Comparison of ENCODE assay signal across 8 cellular contexts in the genomic region with DNA sequence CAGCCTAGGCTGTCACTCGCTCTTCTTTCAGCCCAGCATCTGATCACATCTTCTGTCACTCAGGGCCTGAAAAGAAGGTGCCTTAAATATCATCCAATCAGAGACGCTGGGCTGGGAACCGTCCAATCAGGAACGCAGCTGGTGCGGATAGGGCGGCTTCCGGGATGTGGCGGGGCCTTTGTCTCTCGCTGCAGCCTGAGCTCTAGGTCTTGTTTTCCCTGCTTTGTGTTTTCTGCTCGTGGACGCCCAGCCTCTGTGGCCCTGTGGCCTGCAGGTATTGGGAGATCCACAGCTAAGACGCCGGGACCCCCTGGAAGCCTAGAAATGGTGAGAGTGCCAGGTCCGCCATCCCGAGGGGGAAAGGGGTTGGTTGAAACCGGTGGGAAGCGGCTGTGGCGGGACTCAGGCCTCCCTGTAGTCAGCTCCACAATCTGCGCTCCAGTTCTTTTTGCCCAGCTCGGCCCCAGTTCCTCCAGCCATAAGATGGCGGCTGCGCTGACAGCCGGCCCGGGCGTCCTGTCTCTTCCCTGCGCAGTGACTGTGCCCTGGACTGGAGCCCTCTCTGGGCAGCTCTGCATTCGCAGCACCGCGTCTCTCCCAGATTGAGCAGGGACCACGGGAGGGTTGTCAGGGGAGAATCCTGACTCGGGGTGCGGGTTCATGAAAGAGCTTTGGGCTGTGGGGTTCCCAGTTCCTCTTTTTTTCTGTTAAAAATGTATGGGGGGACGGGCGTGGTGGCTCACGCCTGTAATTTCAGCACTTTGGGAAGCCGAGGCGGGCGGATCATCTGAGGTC. TPM values are rescaled to one million over a fixed set of nuclear protein-coding genes. Genes with fewer than 3 reads are reported as not detected.
A peak's percentile ranks its signal among the peaks of the same experiment; 100 is the strongest.
DNase-seq lines count a peak whose midpoint lies in the region; ATAC-seq and TF ChIP-seq lines count a peak whose summit lies in the region.

A gene (plus strand): TSS at position 175 of the 795 bp plus-strand sequence. CDS start 150 bp downstream, at position 325.

- intact Hi-C loops in CD4-positive, alpha-beta memory T cell (cut with micrococcal nuclease) = loop anchor here (1.0 to 10.0 kb wide), 7 partner anchors 97 to 888 kb away; a partner anchor contains a TSS
- intact Hi-C loops in Panc1 (cut with micrococcal nuclease; ENCODE audit: unreplicated experiment) = no loop called here
- intact Hi-C loops in activated T-helper 1 cell treated with anti-CD3 and anti-CD28 coated beads, Interleukin-12 subunit alpha, Interleukin-12 subunit beta, Interleukin-2, Interleukin-4 antibody, amounts not matched to agents 30 ng/mL and 10 ng/mL and 1 ng/mL, durations not matched to agents 14 hours and 24 hours and 36 hours (cut with micrococcal nuclease) = loop anchor here (1.0 to 5.0 kb wide), 9 partner anchors 76 to 914 kb away; a partner anchor contains a TSS

- no peaks in the 10 kb centered on the region for H3K27me3 ChIP-seq in CD4-positive, alpha-beta memory T cell (ENCODE audit: insufficient read depth, low read length)
- no peaks in the 10 kb centered on the region for H3K27me3 ChIP-seq in Panc1 (ENCODE audit: control insufficient read depth, insufficient read depth, low read length)

- peaks cover 4% of the 10 kb centered on the region for H3K4me1 ChIP-seq in CD4-positive, alpha-beta memory T cell (ENCODE audit: insufficient read depth, low read length)
- no peaks in the 10 kb centered on the region for H3K4me1 ChIP-seq in Panc1 (ENCODE audit: control insufficient read depth, insufficient read depth, low read length)

- H3K4me3 ChIP-seq in CD4-positive, alpha-beta memory T cell (ENCODE audit: low read length in 2 of 2) = peak within 1 kb of the TSS; percentile 63 to 81
- H3K4me3 ChIP-seq in Panc1 (ENCODE audit: low read depth in 2 of 2, low read length in 2 of 2) = peak within 1 kb of the TSS; percentile 82 to 88

- TF ChIP-seq CTCF in Panc1 (IDR thresholded peaks at IDR 0.05) = no peak

- no peaks in the 10 kb centered on the region for H3K36me3 ChIP-seq in CD4-positive, alpha-beta memory T cell (ENCODE audit: insufficient read depth, low read length)
- no peaks in the 10 kb centered on the region for H3K36me3 ChIP-seq in Panc1 (ENCODE audit: control insufficient read depth, insufficient read depth, low read length)

- no TSS peak for BruUV-seq in Panc1 (replicated peaks; lab: Mats Ljungman, UMichigan)

- peak within 1 kb of the TSS; percentile 86 to 97 (median 96) for H3K27ac Mint-ChIP-seq in CD4-positive, alpha-beta memory T cell
- H3K27ac Mint-ChIP-seq in activated T-helper 1 cell treated with anti-CD3 and anti-CD28 coated beads, Interleukin-12 subunit alpha, Interleukin-12 subunit beta, Interleukin-2, Interleukin-4 antibody, amounts not matched to agents 30 ng/mL and 10 ng/mL and 1 ng/mL, durations not matched to agents 14 hours and 24 hours and 36 hours = peak within 1 kb of the TSS; percentile 92
- H3K27ac Mint-ChIP-seq in naive B cell = peak within 1 kb of the TSS; percentile 95 to 99 (median 97)
- H3K27ac Mint-ChIP-seq in stimulated activated effector memory CD8-positive, alpha-beta T cell treated with anti-CD3 and anti-CD28 coated beads, Interleukin-12 subunit alpha, Interleukin-12 subunit beta, amount 100 ng/mL, for 72 hours = peak within 1 kb of the TSS; percentile 99

- in situ Hi-C loops in Panc1 (cut with HindIII; ENCODE audit: low pct_unique_long_range_greater_than_20kb, low sequenced_read_pairs) = no loop called here

- peaks cover 5 to 14% (median 10%) of the 10 kb centered on the region in 4 donors for H3K4me1 Mint-ChIP-seq in CD4-positive, alpha-beta memory T cell
- H3K4me1 Mint-ChIP-seq in activated T-helper 1 cell treated with anti-CD3 and anti-CD28 coated beads, Interleukin-12 subunit alpha, Interleukin-12 subunit beta, Interleukin-2, Interleukin-4 antibody, amounts not matched to agents 30 ng/mL and 10 ng/mL and 1 ng/mL, durations not matched to agents 14 hours and 24 hours and 36 hours (ENCODE audit: low read depth) = no peaks in the 10 kb centered on the region
- H3K4me1 Mint-ChIP-seq in naive B cell = peaks cover 8 to 28% (median 27%) of the 10 kb centered on the region in 3 donors
- H3K4me1 Mint-ChIP-seq in stimulated activated effector memory CD8-positive, alpha-beta T cell treated with anti-CD3 and anti-CD28 coated beads, Interleukin-12 subunit alpha, Interleukin-12 subunit beta, amount 100 ng/mL, for 72 hours = peaks cover 16% of the 10 kb centered on the region

- H3K27me3 Mint-ChIP-seq in CD4-positive, alpha-beta memory T cell = no peaks in the 10 kb centered on the region
- no peaks in the 10 kb centered on the region for H3K27me3 Mint-ChIP-seq in activated T-helper 1 cell treated with anti-CD3 and anti-CD28 coated beads, Interleukin-12 subunit alpha, Interleukin-12 subunit beta, Interleukin-2, Interleukin-4 antibody, amounts not matched to agents 30 ng/mL and 10 ng/mL and 1 ng/mL, durations not matched to agents 14 hours and 24 hours and 36 hours (ENCODE audit: insufficient read depth)
- H3K27me3 Mint-ChIP-seq in naive B cell = no peaks in the 10 kb centered on the region

- H3K9me3 Mint-ChIP-seq in CD4-positive, alpha-beta memory T cell = no peaks in the 10 kb centered on the region
- H3K9me3 Mint-ChIP-seq in activated T-helper 1 cell treated with anti-CD3 and anti-CD28 coated beads, Interleukin-12 subunit alpha, Interleukin-12 subunit beta, Interleukin-2, Interleukin-4 antibody, amounts not matched to agents 30 ng/mL and 10 ng/mL and 1 ng/mL, durations not matched to agents 14 hours and 24 hours and 36 hours = peaks cover 30% of the 10 kb centered on the region
- H3K9me3 Mint-ChIP-seq in naive B cell = peaks cover 0 to 2% (median 0%) of the 10 kb centered on the region in 7 donors
- H3K9me3 Mint-ChIP-seq in stimulated activated effector memory CD8-positive, alpha-beta T cell treated with anti-CD3 and anti-CD28 coated beads, Interleukin-12 subunit alpha, Interleukin-12 subunit beta, amount 100 ng/mL, for 72 hours = no peaks in the 10 kb centered on the region

- H3K36me3 Mint-ChIP-seq in CD4-positive, alpha-beta memory T cell = peaks cover 0 to 4% of the 10 kb centered on the region in 2 donors
- peaks cover 13% of the 10 kb centered on the region for H3K36me3 Mint-ChIP-seq in activated T-helper 1 cell treated with anti-CD3 and anti-CD28 coated beads, Interleukin-12 subunit alpha, Interleukin-12 subunit beta, Interleukin-2, Interleukin-4 antibody, amounts not matched to agents 30 ng/mL and 10 ng/mL and 1 ng/mL, durations not matched to agents 14 hours and 24 hours and 36 hours (ENCODE audit: low read depth)
- H3K36me3 Mint-ChIP-seq in naive B cell = no peaks in the 10 kb centered on the region
- H3K36me3 Mint-ChIP-seq in stimulated activated effector memory CD8-positive, alpha-beta T cell treated with anti-CD3 and anti-CD28 coated beads, Interleukin-12 subunit alpha, Interleukin-12 subunit beta, amount 100 ng/mL, for 72 hours = peaks cover 8% of the 10 kb centered on the region

- peak; percentile 98 for ATAC-seq in GM19463 (IDR thresholded peaks at IDR 0.05; ENCODE audit: unreplicated experiment)
- peak; percentile 99 for ATAC-seq in Panc1
- peak; percentile 98 for ATAC-seq in naive B cell (ENCODE audit: low read depth in 2 of 2)
- ATAC-seq in stimulated activated effector memory CD8-positive, alpha-beta T cell treated with anti-CD3 and anti-CD28 coated beads, Interleukin-12 subunit alpha, Interleukin-12 subunit beta, amount 100 ng/mL, for 72 hours = peak; percentile 100

- POLR2A ChIA-PET in CD4-positive, alpha-beta memory T cell (lab: Charles Lee; ENCODE audit: partially characterized antibody) = interaction anchor here (0.6 to 2.3 kb wide), 17 partner anchors 97 to 913 kb away, joined by 3 to 19 read pairs (median 4); a partner anchor contains a TSS
- POLR2A ChIA-PET in Panc1 (lab: Charles Lee) = interaction anchor here (0.6 kb wide), 2 partner anchors 176 to 663 kb away, joined by 3 to 8 read pairs; no protein-coding TSS in a partner anchor

- H3K4me3 Mint-ChIP-seq in CD4-positive, alpha-beta memory T cell = peak within 1 kb of the TSS; percentile 94 to 98 (median 96)
- H3K4me3 Mint-ChIP-seq in activated T-helper 1 cell treated with anti-CD3 and anti-CD28 coated beads, Interleukin-12 subunit alpha, Interleukin-12 subunit beta, Interleukin-2, Interleukin-4 antibody, amounts not matched to agents 30 ng/mL and 10 ng/mL and 1 ng/mL, durations not matched to agents 14 hours and 24 hours and 36 hours = peak within 1 kb of the TSS; percentile 94
- H3K4me3 Mint-ChIP-seq in naive B cell = peak within 1 kb of the TSS; percentile 93 to 99 (median 98)
- H3K4me3 Mint-ChIP-seq in stimulated activated effector memory CD8-positive, alpha-beta T cell treated with anti-CD3 and anti-CD28 coated beads, Interleukin-12 subunit alpha, Interleukin-12 subunit beta, amount 100 ng/mL, for 72 hours = peak within 1 kb of the TSS; percentile 99

- peak within 1 kb of the TSS; percentile 62 for H3K27ac ChIP-seq in CD4-positive, alpha-beta memory T cell (ENCODE audit: low read depth, low read length)
- peak within 1 kb of the TSS; percentile 54; the same call in 1 of the 2 replicates for H3K27ac ChIP-seq in Panc1 (ENCODE audit: low read length)

- peak; percentile 90 to 94 (median 91) for DNase-seq in CD4-positive, alpha-beta memory T cell
- DNase-seq in HPDE6-E6E7 (ENCODE audit: extremely low spot score) (peak; percentile 82), Panc1 (ENCODE audit: low read depth, low spot score) (peak; percentile 76), fibroblast of gingiva (ENCODE audit: low read depth) (peak; percentile 89), naive B cell (peak; percentile 88)
- peak; percentile 85 for DNase-seq in activated T-helper 1 cell treated with anti-CD3 and anti-CD28 coated beads, Interleukin-12 subunit alpha, Interleukin-12 subunit beta, Interleukin-2, Interleukin-4 antibody, amounts not matched to agents 30 ng/mL and 10 ng/mL and 1 ng/mL, durations not matched to agents 14 hours and 24 hours and 36 hours (ENCODE audit: low spot score)
- DNase-seq in stimulated activated effector memory CD8-positive, alpha-beta T cell treated with anti-CD3 and anti-CD28 coated beads, Interleukin-12 subunit alpha, Interleukin-12 subunit beta, amount 100 ng/mL, for 72 hours (ENCODE audit: low spot score in 2 of 2) = peak; percentile 75 to 91

- CTCF ChIA-PET in CD4-positive, alpha-beta memory T cell (lab: Charles Lee; ENCODE audit: partially characterized antibody) = interaction anchor here (1.2 to 1.4 kb wide), 3 partner anchors 14 to 926 kb away, joined by 3 read pairs; a partner anchor contains a TSS
- CTCF ChIA-PET in Panc1 (lab: Charles Lee) = no interaction called here

- H3K9me3 ChIP-seq in CD4-positive, alpha-beta memory T cell (ENCODE audit: control insufficient read depth in 1 of 2, low read length in 2 of 2) = no peaks in the 10 kb centered on the region
- H3K9me3 ChIP-seq in Panc1 (ENCODE audit: control insufficient read depth, insufficient read depth, low read depth, low read length) = no peaks in the 10 kb centered on the region

RNA-seq across cellular contexts. Expression of the gene that starts here (rescaled TPM):
- 1 to 10 TPM; 6.5 to 7.6 TPM for total RNA-seq in CD4-positive, alpha-beta memory T cell
- polyA plus RNA-seq in CD4-positive, alpha-beta memory T cell = 10 to 100 TPM in 1 of 2 donors, 1 to 10 TPM in 1; 8.3 to 11.4 TPM
- 7.4 TPM for total RNA-seq in Panc1 (2021; ENCODE audit: unreplicated experiment)
- 3.3 TPM for polyA plus RNA-seq in Panc1 (2012; ENCODE audit: insufficient read length)
- 10.0 and 11.1 TPM in 2 replicates for total RNA-seq in activated T-helper 1 cell treated with anti-CD3 and anti-CD28 coated beads, Interleukin-12 subunit alpha, Interleukin-12 subunit beta, Interleukin-2, Interleukin-4 antibody, amounts not matched to agents 30 ng/mL and 10 ng/mL and 1 ng/mL, durations not matched to agents 14 hours and 24 hours and 36 hours
- 10 to 100 TPM; 16.9 to 28.1 (median 19.0) TPM for polyA plus RNA-seq in naive B cell (ENCODE audit: low read depth in 6 of 6)

Comparison
In these comparisons a context has a peak if more than half of its experiments do, and no peak if none do; other contexts are left out.
1. Peak in every context shown above with its lines: DNase-seq, ATAC-seq, H3K4me3 ChIP-seq and H3K27ac ChIP-seq.